ENCODE assay signal across 20 cellular contexts in the genomic region with DNA sequence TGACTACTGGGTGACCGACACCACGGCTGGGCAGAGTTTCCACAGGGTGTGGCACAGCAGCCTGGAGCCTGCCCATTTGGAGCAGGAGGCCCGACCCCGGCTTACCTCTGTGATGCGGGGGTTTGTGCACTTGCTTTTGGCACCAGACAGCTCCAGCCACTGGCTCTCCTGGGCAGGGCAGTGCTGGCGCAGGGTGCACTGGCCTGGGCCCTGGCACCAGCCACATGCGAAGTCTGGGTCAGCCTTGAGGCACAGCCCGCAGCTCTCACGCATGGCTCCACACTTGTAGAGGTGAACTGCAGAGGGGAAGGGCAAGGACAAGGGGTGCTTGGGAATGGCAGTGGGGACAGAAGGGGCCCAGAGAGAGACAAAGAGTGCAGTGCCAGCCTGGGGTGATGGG.
A peak's percentile ranks its signal among the peaks of the same experiment; 100 is the strongest.
DNase-seq lines count a peak whose midpoint lies in the region; ATAC-seq, FAIRE-seq and TF ChIP-seq lines count a peak whose summit lies in the region.
"Had no signal": no experiment of that assay in that cellular context is flagged by ENCODE, and none has a peak within 500 bp of the region (broad histone marks: within the 10 kb centered on the region; RNA-seq: fewer than 3 reads in every experiment).

No MANE protein-coding gene starts in this region.

- H3K4me3 Mint-ChIP-seq in WTC11: no peak overlapping the region
- H3K4me3 Mint-ChIP-seq: B cell; CD4-positive, alpha-beta T cell; CD8-positive, alpha-beta memory T cell had no signal

- DNase-seq in Right ventricle myocardium inferior (ENCODE audit: missing footprints): peak; percentile 64
- no peak for DNase-seq in cardiac septum (ENCODE audit: low spot score)
- DNase-seq in WTC11 (ENCODE audit: low spot score): no peak
- peak; percentile 84 for DNase-seq in mesenteric fat pad (ENCODE audit: low spot score)
- DNase-seq in GM20000 (ENCODE audit: low spot score): no peak
- DNase-seq in urothelium cell line (ENCODE audit: low spot score): no peak
- DNase-seq: CD4-positive, alpha-beta T cell; CD8-positive, alpha-beta memory T cell; DMS 273 treated with DMSO at 0.1 percent for 48 hours; DMS79; EL; GDM1; GOT3; HCEC 1CT had no signal

- no peak overlapping the region for H3K27ac Mint-ChIP-seq in WTC11
- H3K27ac Mint-ChIP-seq: B cell; CD4-positive, alpha-beta T cell; CD8-positive, alpha-beta memory T cell had no signal

- no peak for FAIRE-seq in urothelium cell line (lab: Jason Lieb, UNC)
- FAIRE-seq: A204.1, D721Med, GM12878, GM19239 had no signal

- intact Hi-C loops in Right ventricle myocardium inferior (cut with DNase I): no loop called here
- intact Hi-C loops in cardiac septum (cut with DNase I): no loop called here

- H3K4me1 Mint-ChIP-seq in WTC11: peaks cover 31% of the 10 kb centered on the region
- H3K4me1 Mint-ChIP-seq: B cell; CD8-positive, alpha-beta memory T cell had no signal

- CTCF ChIA-PET in WTC11 (lab: Charles Lee): interaction anchor here (1.5 to 3.1 kb wide), 2 partner anchors 14 to 22 kb away, joined by 6 to 13 read pairs; no protein-coding TSS in a partner anchor

- no peak for TF ChIP-seq CTCF in WTC11 (IDR thresholded peaks at IDR 0.05)
- no peak for TF ChIP-seq CTCF in GM20000 (IDR thresholded peaks at IDR 0.05; ENCODE audit: extremely low read depth, missing control alignments)

- H3K36me3 Mint-ChIP-seq in WTC11: no peaks in the 10 kb centered on the region
- H3K36me3 Mint-ChIP-seq: CD8-positive, alpha-beta memory T cell had no signal

- peaks cover 7% of the 10 kb centered on the region; the same call in 1 of the 2 replicates for H3K27me3 Mint-ChIP-seq in WTC11 (ENCODE audit: low read depth)
- H3K27me3 Mint-ChIP-seq: B cell had no signal

- no peaks in the 10 kb centered on the region for H3K9me3 Mint-ChIP-seq in WTC11
- H3K9me3 Mint-ChIP-seq: CD8-positive, alpha-beta memory T cell had no signal

- POLR2A ChIA-PET in WTC11 (lab: Charles Lee): no interaction called here

- no peak for ATAC-seq in Right ventricle myocardium inferior
- ATAC-seq in WTC11: no peak
- ATAC-seq in HG03469 (IDR thresholded peaks at IDR 0.05; ENCODE audit: unreplicated experiment): no peak
- ATAC-seq: GM12878 had no signal

TF ChIP-seq in WTC11, 78 proteins besides CTCF, POLR2A, EP300 and RAD21:
- no peak for TF ChIP-seq ZBTB43 (CRISPR knock-in tag; IDR thresholded peaks at IDR 0.05)
- 0 out of 2 replicates have a peak, but pooled peaks have one; percentile 20 for TF ChIP-seq RELA (CRISPR knock-in tag; IDR thresholded peaks at IDR 0.05; ENCODE audit: borderline replicate concordance)

Comparison
In these comparisons a context has a peak if more than half of its experiments do, and no peak if none do; other contexts are left out.
1. DNase-seq: peak in Right ventricle myocardium inferior (single experiment) and mesenteric fat pad (single experiment); none in cardiac septum (single experiment), WTC11 (single experiment), GM20000 (single experiment) and urothelium cell line (single experiment).